ENCODE assay signal across 9 cellular contexts in genomic region chr5:119016125-119016774, GRCh38. TPM values are rescaled to one million over a fixed set of nuclear protein-coding genes. Genes with fewer than 3 reads are reported as not detected.
DNase-seq lines count a peak whose midpoint lies in the region; ATAC-seq lines count a peak whose summit lies in the region.
"Had no signal": no experiment of that assay in that cellular context is flagged by ENCODE, and none has a peak within 500 bp of the region (broad histone marks: within the 10 kb centered on the region; RNA-seq: fewer than 3 reads in every experiment).

No MANE protein-coding gene starts in this region.

- CTCF ChIA-PET in naive thymus-derived CD4-positive, alpha-beta T cell (lab: Charles Lee), result interaction anchor here (0.6 kb wide), 1 partner anchor 60 kb away, joined by 5 read pairs; no protein-coding TSS in a partner anchor

- H3K27me3 Mint-ChIP-seq in naive thymus-derived CD4-positive, alpha-beta T cell, result no peaks in the 10 kb centered on the region

- H3K27ac ChIP-seq in naive thymus-derived CD4-positive, alpha-beta T cell (ENCODE audit: low read depth, low read length), result no peak overlapping the region

- H3K4me1 ChIP-seq in naive thymus-derived CD4-positive, alpha-beta T cell (ENCODE audit: control insufficient read depth in 2 of 2, insufficient read depth in 2 of 2, low read length in 2 of 2), result no peaks in the 10 kb centered on the region

- no peak for DNase-seq in naive thymus-derived CD4-positive, alpha-beta T cell
- DNase-seq in KG1 (lab: John Stamatoyannopoulos, UW) (no peak), NCI-H1436 treated with DMSO at 0.1 percent for 48 hours (lab: John Stamatoyannopoulos, UW) (no peak), NCI-H1694 treated with DMSO at 0.1 percent for 48 hours (lab: John Stamatoyannopoulos, UW) (no peak), HT-29 (ENCODE audit: low spot score) (no peak)
- DNase-seq: NCI-H226 had no signal

- no peak overlapping the region for H3K27ac Mint-ChIP-seq in naive thymus-derived CD4-positive, alpha-beta T cell

- H3K27me3 ChIP-seq in naive thymus-derived CD4-positive, alpha-beta T cell (ENCODE audit: control insufficient read depth in 2 of 2, insufficient read depth in 2 of 2, low read length in 2 of 2), result no peaks in the 10 kb centered on the region

- ATAC-seq in GM19043 (IDR thresholded peaks at IDR 0.05; ENCODE audit: low read depth, unreplicated experiment), result peak; percentile 76
- peak; percentile 79 for ATAC-seq in HG02642 (IDR thresholded peaks at IDR 0.05; ENCODE audit: poor library complexity, unreplicated experiment)
- ATAC-seq in HG03469 (IDR thresholded peaks at IDR 0.05; ENCODE audit: unreplicated experiment), result peak; percentile 91
- peak; percentile 38 for ATAC-seq in naive thymus-derived CD4-positive, alpha-beta T cell

- H3K4me1 Mint-ChIP-seq in naive thymus-derived CD4-positive, alpha-beta T cell, result no peaks in the 10 kb centered on the region

- no peak overlapping the region for H3K4me3 Mint-ChIP-seq in naive thymus-derived CD4-positive, alpha-beta T cell

- no peaks in the 10 kb centered on the region for H3K9me3 ChIP-seq in naive thymus-derived CD4-positive, alpha-beta T cell (ENCODE audit: control insufficient read depth in 2 of 3, low read length in 3 of 3)

- no peak overlapping the region for H3K4me3 ChIP-seq in naive thymus-derived CD4-positive, alpha-beta T cell (ENCODE audit: low read length)

- no peaks in the 10 kb centered on the region for H3K36me3 ChIP-seq in naive thymus-derived CD4-positive, alpha-beta T cell (ENCODE audit: control insufficient read depth in 2 of 3, insufficient read depth in 3 of 3, low read length in 3 of 3)

- intact Hi-C loops in naive thymus-derived CD4-positive, alpha-beta T cell (cut with micrococcal nuclease), result no loop called here

- POLR2A ChIA-PET in naive thymus-derived CD4-positive, alpha-beta T cell (lab: Charles Lee), result no interaction called here

- peaks cover 0 to 5% (median 0%) of the 10 kb centered on the region in 5 donors for H3K36me3 Mint-ChIP-seq in naive thymus-derived CD4-positive, alpha-beta T cell

- H3K9me3 Mint-ChIP-seq in naive thymus-derived CD4-positive, alpha-beta T cell, result no peaks in the 10 kb centered on the region

RNA-seq across cellular contexts. Expression of gene DTWD2, which starts 27.9 kb away (rescaled TPM):
- total RNA-seq in naive thymus-derived CD4-positive, alpha-beta T cell, result 1 to 10 TPM; 2.6 to 5.8 (median 3.4) TPM
- 1 to 10 TPM; 2.5 to 4.3 TPM for polyA plus RNA-seq in naive thymus-derived CD4-positive, alpha-beta T cell
- total RNA-seq in HT-29 (2014; rRNA removed; shearing (Covaris generic)), result 10.9 and 15.7 TPM in 2 replicates

RNA-seq across cellular contexts. Expression of gene DMXL1, which starts 54.6 kb away (rescaled TPM):
- total RNA-seq in naive thymus-derived CD4-positive, alpha-beta T cell, result 10 to 100 TPM; 30.5 to 40.8 (median 32.4) TPM
- 10 to 100 TPM; 16.5 to 17.0 TPM for polyA plus RNA-seq in naive thymus-derived CD4-positive, alpha-beta T cell
- total RNA-seq in HT-29 (2014; rRNA removed; shearing (Covaris generic)), result 7.9 and 13.1 TPM in 2 replicates

Comparison
In these comparisons a context has a peak if more than half of its experiments do, and no peak if none do; other contexts are left out.
1. ATAC-seq: peak in every context shown above with its lines; median percentile 91 in HG03469; 79 in HG02642; 76 in GM19043; 38 in naive thymus-derived CD4-positive, alpha-beta T cell.